In genomic region chr11:35615911-35616900, GRCh38 we compare ENCODE assay signal across 1 cellular context.
TF ChIP-seq lines count a peak whose summit lies in the region.

No MANE protein-coding gene starts in this region.

TF ChIP-seq in liver, 16 proteins besides CTCF, POLR2A, EP300 and RAD21 (continued from another document):
- TF ChIP-seq, protein P1, sequence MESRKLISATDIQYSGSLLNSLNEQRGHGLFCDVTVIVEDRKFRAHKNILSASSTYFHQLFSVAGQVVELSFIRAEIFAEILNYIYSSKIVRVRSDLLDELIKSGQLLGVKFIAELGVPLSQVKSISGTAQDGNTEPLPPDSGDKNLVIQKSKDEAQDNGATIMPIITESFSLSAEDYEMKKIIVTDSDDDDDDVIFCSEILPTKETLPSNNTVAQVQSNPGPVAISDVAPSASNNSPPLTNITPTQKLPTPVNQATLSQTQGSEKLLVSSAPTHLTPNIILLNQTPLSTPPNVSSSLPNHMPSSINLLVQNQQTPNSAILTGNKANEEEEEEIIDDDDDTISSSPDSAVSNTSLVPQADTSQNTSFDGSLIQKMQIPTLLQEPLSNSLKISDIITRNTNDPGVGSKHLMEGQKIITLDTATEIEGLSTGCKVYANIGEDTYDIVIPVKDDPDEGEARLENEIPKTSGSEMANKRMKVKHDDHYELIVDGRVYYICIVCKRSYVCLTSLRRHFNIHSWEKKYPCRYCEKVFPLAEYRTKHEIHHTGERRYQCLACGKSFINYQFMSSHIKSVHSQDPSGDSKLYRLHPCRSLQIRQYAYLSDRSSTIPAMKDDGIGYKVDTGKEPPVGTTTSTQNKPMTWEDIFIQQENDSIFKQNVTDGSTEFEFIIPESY (IDR thresholded peaks at IDR 0.05): no peak
- TF ChIP-seq HNF4G (IDR thresholded peaks at IDR 0.05): no peak
- TF ChIP-seq ATF3 (IDR thresholded peaks at IDR 0.05): no peak
